In the genomic region with DNA sequence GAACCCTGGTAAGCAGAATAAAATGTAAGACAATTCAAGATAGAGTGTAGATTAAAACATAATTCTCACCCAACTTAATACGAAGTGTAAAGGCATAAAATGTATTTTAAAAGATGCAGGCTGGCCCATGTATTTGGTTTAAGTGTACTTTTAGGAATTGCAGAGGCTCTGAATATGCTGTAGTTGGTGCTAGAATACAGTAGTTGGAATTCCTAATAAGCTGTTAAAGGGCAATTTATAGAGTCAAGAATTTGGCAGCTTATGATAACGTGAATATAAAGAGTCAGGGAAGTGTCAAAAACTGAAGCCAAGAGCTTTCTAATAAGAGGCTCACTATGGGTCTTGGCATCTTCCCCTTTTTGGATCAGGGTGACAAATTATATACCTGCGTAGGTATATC, we compare ENCODE assay signal across 22 cellular contexts. TPM values are rescaled to one million over a fixed set of nuclear protein-coding genes. Genes with fewer than 3 reads are reported as not detected.
DNase-seq lines count a peak whose midpoint lies in the region; ATAC-seq and TF ChIP-seq lines count a peak whose summit lies in the region.
"Had no signal": no experiment of that assay in that cellular context is flagged by ENCODE, and none has a peak within 500 bp of the region (broad histone marks: within the 10 kb centered on the region; RNA-seq: fewer than 3 reads in every experiment).

No MANE protein-coding gene starts in this region.

- WGBS in heart left ventricle, 4 donors, result 57 to 65% (median 62%) methylated on average over 3 of the region's 3 CpGs
- WGBS in mesodermal cell (ENCODE audit: insufficient coverage in 2 of 2), 2 experiments, result 93 to 100% methylated on average over 2 to 3 of the region's 3 CpGs
- WGBS in tibial nerve, 2 donors, result 49 to 53% methylated on average over 3 of the region's 3 CpGs
- WGBS in stomach, 5 donors, result 63 to 82% (median 77%) methylated on average over 3 of the region's 3 CpGs

- peak in 3 of 4 donors; percentile 19 to 23 (median 20) for ATAC-seq in heart left ventricle
- ATAC-seq: activated T-cell treated with anti-CD3 and anti-CD28 coated beads, Interleukin-2, amount 50 U/mL, for 4 hours; psoas muscle; stimulated activated naive CD8-positive, alpha-beta T cell treated with anti-CD3 and anti-CD28 coated beads, Interleukin-15, amount 100 ng/mL, for 72 hours had no signal

- intact Hi-C loops in heart left ventricle (cut with DNase I), result loop anchor here in 1 of 10 donors (10.0 kb wide), 1 partner anchor 66 kb away; no protein-coding TSS in a partner anchor
- intact Hi-C loops in cardiac septum (cut with DNase I), result no loop called here
- intact Hi-C loops in stomach (cut with DNase I; ENCODE audit: low total_unique reads), result no loop called here

- peak in 9 of 12 donors; percentile 7 to 51 (median 27) for TF ChIP-seq CTCF in heart left ventricle (IDR thresholded peaks at IDR 0.05)
- TF ChIP-seq CTCF in choroid plexus epithelial cell (conservative IDR thresholded peaks at IDR 0.05; ENCODE audit: low read depth, low read length), result peak; percentile 19
- peak in 1 of 5 experiments; percentile 15 for TF ChIP-seq CTCF in tibial nerve (IDR thresholded peaks at IDR 0.05)
- no peak for TF ChIP-seq CTCF in stomach (IDR thresholded peaks at IDR 0.05)

- H3K4me3 ChIP-seq in heart left ventricle (no peak overlapping the region), choroid plexus epithelial cell (ENCODE audit: low read depth, low read length) (no peak overlapping the region), mesodermal cell (ENCODE audit: extremely low read depth, insufficient read depth, low read length, poor library complexity, severe bottlenecking) (no peak overlapping the region), tibial nerve (no peak overlapping the region), stomach (no peak overlapping the region)
- H3K4me3 ChIP-seq: coronary artery, psoas muscle, tibial artery had no signal

- peak overlapping the region in 6 of 12 donors; percentile 28 to 72 (median 54) for H3K27ac ChIP-seq in heart left ventricle
- H3K27ac ChIP-seq in mesodermal cell (ENCODE audit: low read depth, low read length, severe bottlenecking), result peak overlapping the region; percentile 54
- peak overlapping the region in 3 of 4 donors; percentile 6 to 69 (median 67) for H3K27ac ChIP-seq in tibial nerve
- peak overlapping the region in 1 of 5 donors; percentile 47 for H3K27ac ChIP-seq in stomach
- H3K27ac ChIP-seq: brain microvascular endothelial cell, HL-60, psoas muscle had no signal

- H3K9me3 ChIP-seq in heart left ventricle (no peaks in the 10 kb centered on the region), mesodermal cell (ENCODE audit: control insufficient read depth, low read length) (no peaks in the 10 kb centered on the region), tibial nerve (no peaks in the 10 kb centered on the region), stomach (no peaks in the 10 kb centered on the region)
- H3K9me3 ChIP-seq: psoas muscle, tibial artery had no signal

- H3K36me3 ChIP-seq in heart left ventricle, result peaks cover 0 to 80% (median 67%) of the 10 kb centered on the region in 9 donors
- peaks cover 92% of the 10 kb centered on the region for H3K36me3 ChIP-seq in mesodermal cell (ENCODE audit: control insufficient read depth, insufficient read depth, low read length)
- H3K36me3 ChIP-seq in tibial nerve, result peaks cover 0 to 49% (median 0%) of the 10 kb centered on the region in 3 donors
- H3K36me3 ChIP-seq in stomach, result peaks cover 5 to 36% (median 21%) of the 10 kb centered on the region in 4 donors
- H3K36me3 ChIP-seq: brain microvascular endothelial cell had no signal

- no peaks in the 10 kb centered on the region for H3K27me3 ChIP-seq in heart left ventricle
- H3K27me3 ChIP-seq in tibial nerve, result no peaks in the 10 kb centered on the region
- no peaks in the 10 kb centered on the region for H3K27me3 ChIP-seq in stomach
- H3K27me3 ChIP-seq: brain microvascular endothelial cell, tibial artery had no signal

- TF ChIP-seq POLR2A in heart left ventricle (IDR thresholded peaks at IDR 0.05) (no peak), tibial nerve (IDR thresholded peaks at IDR 0.05) (no peak), stomach (IDR thresholded peaks at IDR 0.05) (no peak)

- TF ChIP-seq EP300 in tibial nerve (IDR thresholded peaks at IDR 0.05) (no peak), stomach (IDR thresholded peaks at IDR 0.05) (no peak)

- DNase-seq in heart left ventricle (no peak), cardiac septum (ENCODE audit: low spot score) (no peak), choroid plexus epithelial cell (ENCODE audit: low read depth) (peak; percentile 19), tibial nerve (ENCODE audit: low spot score in 2 of 2) (no peak), germinal center (ENCODE audit: low spot score) (no peak), stomach (no peak)
- DNase-seq in activated T-cell treated with anti-CD3 and anti-CD28 coated beads, Interleukin-2, amount 50 U/mL, for 48 hours, result no peak
- DNase-seq: activated CD4-positive, alpha-beta T cell treated with anti-CD3 and anti-CD28 coated beads, Interleukin-2, amount 50 U/mL, for 1 hour; activated T-cell treated with anti-CD3 and anti-CD28 coated beads, Interleukin-2, amount 50 U/mL, for 4 hours; CD4-positive, CD25-positive, alpha-beta regulatory T cell; kidney; NCI-H1694 treated with DMSO at 0.1 percent for 48 hours; psoas muscle; stimulated activated CD8-positive, alpha-beta memory T cell treated with anti-CD3 and anti-CD28 coated beads, Interleukin-4, amount 100 ng/mL, for 48 hours; stimulated activated naive CD8-positive, alpha-beta T cell treated with anti-CD3 and anti-CD28 coated beads, Interleukin-15, amount 100 ng/mL, for 72 hours; SW 1271; T1000; tibial artery had no signal

- H3K4me1 ChIP-seq in heart left ventricle, result peaks cover 0 to 28% (median 15%) of the 10 kb centered on the region in 12 donors
- H3K4me1 ChIP-seq in mesodermal cell (ENCODE audit: control insufficient read depth, insufficient read depth, low read length, poor library complexity, severe bottlenecking), result peaks cover 22% of the 10 kb centered on the region
- H3K4me1 ChIP-seq in tibial nerve, result peaks cover 0 to 48% (median 7%) of the 10 kb centered on the region in 4 donors
- H3K4me1 ChIP-seq in stomach, result peaks cover 0 to 15% (median 8%) of the 10 kb centered on the region in 4 donors
- H3K4me1 ChIP-seq: psoas muscle had no signal

RNA-seq across cellular contexts. Expression of gene ADAMTS9, which starts 36.5 kb away (rescaled TPM):
- total RNA-seq in heart left ventricle (10 to 100 TPM; 11.3 to 74.4 (median 18.8) TPM), cardiac septum (53.6 TPM), tibial nerve (100 to 1,000 TPM in 1 of 4 donors, 10 to 100 TPM in 3; 79.1 to 145 (median 95.0) TPM), stomach (100 to 1,000 TPM in 1 of 5 donors, 10 to 100 TPM in 4; 25.4 to 107 (median 38.7) TPM)
- polyA plus RNA-seq in heart left ventricle (10 to 100 TPM; 12.1 to 25.2 TPM), stomach (1 to 10 TPM; 5.5 to 6.7 (median 5.8) TPM)
- polyA plus RNA-seq in mesodermal cell (2013, experiment 1 of 2), result 100 TPM
- 101 TPM for polyA plus RNA-seq in mesodermal cell (2013, experiment 2 of 2)
- polyA plus RNA-seq: CD4-positive, CD25-positive, alpha-beta regulatory T cell had no signal

Comparison
In these comparisons a context has a peak if more than half of its experiments do, and no peak if none do; other contexts are left out.
1. CTCF ChIP-seq: peak in heart left ventricle (9 of 12) and choroid plexus epithelial cell (single experiment); none in stomach (0 of 7).